ENCODE assay signal across 1 cellular context in genomic region chr6:108630050-108630714, GRCh38.
TF ChIP-seq lines count a peak whose summit lies in the region.

No MANE protein-coding gene starts in this region.

TF ChIP-seq in K562, 482 proteins besides CTCF, POLR2A, EP300 and RAD21 (continued from another document and continues in another):
- TF ChIP-seq AFF1 (IDR thresholded peaks at IDR 0.05; ENCODE audit: low read depth in 1 of 2, partially characterized antibody in 2 of 2) (peak; percentile 70 to 77), CTCFL (IDR thresholded peaks at IDR 0.05; ENCODE audit: borderline replicate concordance, insufficient read depth, low read depth, low read length, poor library complexity, severe bottlenecking) (no peak), RBM14 (IDR thresholded peaks at IDR 0.05; ENCODE audit: borderline replicate concordance, insufficient read depth, low read depth, low read length) (no peak), RBBP5 (IDR thresholded peaks at IDR 0.05; ENCODE audit: borderline replicate concordance, insufficient read depth, low read length, poor library complexity, severe bottlenecking) (peak; percentile 51), RNF2 (IDR thresholded peaks at IDR 0.05) (no peak), TGIF2 (CRISPR knock-in tag; IDR thresholded peaks at IDR 0.05) (no peak), VEZF1 (CRISPR knock-in tag; IDR thresholded peaks at IDR 0.05) (no peak), ZNF584 (CRISPR knock-in tag; IDR thresholded peaks at IDR 0.05; ENCODE audit: low read depth) (no peak), ASH1L (IDR thresholded peaks at IDR 0.05; ENCODE audit: borderline replicate concordance, low read depth, partially characterized antibody) (no peak), ZNF253 (CRISPR knock-in tag; conservative IDR thresholded peaks at IDR 0.05) (no peak), GTF3C2 (IDR thresholded peaks at IDR 0.05; ENCODE audit: borderline replicate concordance, extremely low read depth, insufficient read length) (no peak), RHOXF2B (CRISPR knock-in tag; conservative IDR thresholded peaks at IDR 0.05) (no peak), ZNF140 (CRISPR knock-in tag; IDR thresholded peaks at IDR 0.05) (no peak), ZNF408 (CRISPR knock-in tag; IDR thresholded peaks at IDR 0.05; ENCODE audit: low read depth) (no peak), NBN (IDR thresholded peaks at IDR 0.05; ENCODE audit: low read depth) (peak; percentile 68; the same call in 1 of the 2 replicates), IRF9 (tag; IDR thresholded peaks at IDR 0.05) (no peak), RFX7 (CRISPR knock-in tag; IDR thresholded peaks at IDR 0.05) (no peak), SMAD4 (CRISPR knock-in tag; conservative IDR thresholded peaks at IDR 0.05) (peak; percentile 72), PHF8 (IDR thresholded peaks at IDR 0.05; ENCODE audit: borderline replicate concordance, low read length) (no peak), ILK (tag; IDR thresholded peaks at IDR 0.05; ENCODE audit: borderline replicate concordance, low read depth) (no peak), ZNF212 (CRISPR knock-in tag; IDR thresholded peaks at IDR 0.05) (no peak), SPI1 (IDR thresholded peaks at IDR 0.05; ENCODE audit: borderline replicate concordance, low read depth, low read length) (0 out of 2 replicates have a peak, but pooled peaks have one; percentile 22), RBM22 (IDR thresholded peaks at IDR 0.05; ENCODE audit: low read depth, low read length, poor library complexity, severe bottlenecking) (no peak), GATAD2A (IDR thresholded peaks at IDR 0.05) (0 out of 2 replicates have a peak, but pooled peaks have one; percentile 70), ZSCAN32 (CRISPR knock-in tag; IDR thresholded peaks at IDR 0.05) (no peak), ELK1 (CRISPR knock-in tag; IDR thresholded peaks at IDR 0.05) (no peak), SMAD1 (IDR thresholded peaks at IDR 0.05; ENCODE audit: low read depth, low read length, partially characterized antibody) (no peak), ZFPM2 (CRISPR knock-in tag; IDR thresholded peaks at IDR 0.05) (no peak), POLR2AphosphoS5 (IDR thresholded peaks at IDR 0.05; ENCODE audit: control insufficient read depth, insufficient read depth, low read depth, low read length) (no peak), CEBPZ (IDR thresholded peaks at IDR 0.05; ENCODE audit: borderline replicate concordance, low read depth, low read length) (no peak), TEAD2 (tag; IDR thresholded peaks at IDR 0.05) (0 out of 2 replicates have a peak, but pooled peaks have one; percentile 22), SIN3B (IDR thresholded peaks at IDR 0.05; ENCODE audit: low read depth) (no peak), HLTF (IDR thresholded peaks at IDR 0.05) (peak; percentile 85), SMARCA5 (IDR thresholded peaks at IDR 0.05) (peak; percentile 78; the same call in 1 of the 2 replicates), PREB (CRISPR knock-in tag; IDR thresholded peaks at IDR 0.05) (no peak)
- TF ChIP-seq, protein P1, sequence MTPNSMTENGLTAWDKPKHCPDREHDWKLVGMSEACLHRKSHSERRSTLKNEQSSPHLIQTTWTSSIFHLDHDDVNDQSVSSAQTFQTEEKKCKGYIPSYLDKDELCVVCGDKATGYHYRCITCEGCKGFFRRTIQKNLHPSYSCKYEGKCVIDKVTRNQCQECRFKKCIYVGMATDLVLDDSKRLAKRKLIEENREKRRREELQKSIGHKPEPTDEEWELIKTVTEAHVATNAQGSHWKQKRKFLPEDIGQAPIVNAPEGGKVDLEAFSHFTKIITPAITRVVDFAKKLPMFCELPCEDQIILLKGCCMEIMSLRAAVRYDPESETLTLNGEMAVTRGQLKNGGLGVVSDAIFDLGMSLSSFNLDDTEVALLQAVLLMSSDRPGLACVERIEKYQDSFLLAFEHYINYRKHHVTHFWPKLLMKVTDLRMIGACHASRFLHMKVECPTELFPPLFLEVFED (CRISPR knock-in tag; conservative IDR thresholded peaks at IDR 0.05) = peak; percentile 72; the same call in 1 of the 2 replicates
- TF ChIP-seq, protein P2, sequence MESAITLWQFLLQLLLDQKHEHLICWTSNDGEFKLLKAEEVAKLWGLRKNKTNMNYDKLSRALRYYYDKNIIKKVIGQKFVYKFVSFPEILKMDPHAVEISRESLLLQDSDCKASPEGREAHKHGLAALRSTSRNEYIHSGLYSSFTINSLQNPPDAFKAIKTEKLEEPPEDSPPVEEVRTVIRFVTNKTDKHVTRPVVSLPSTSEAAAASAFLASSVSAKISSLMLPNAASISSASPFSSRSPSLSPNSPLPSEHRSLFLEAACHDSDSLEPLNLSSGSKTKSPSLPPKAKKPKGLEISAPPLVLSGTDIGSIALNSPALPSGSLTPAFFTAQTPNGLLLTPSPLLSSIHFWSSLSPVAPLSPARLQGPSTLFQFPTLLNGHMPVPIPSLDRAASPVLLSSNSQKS (CRISPR knock-in tag; IDR thresholded peaks at IDR 0.05) = no peak
- TF ChIP-seq, protein P3, sequence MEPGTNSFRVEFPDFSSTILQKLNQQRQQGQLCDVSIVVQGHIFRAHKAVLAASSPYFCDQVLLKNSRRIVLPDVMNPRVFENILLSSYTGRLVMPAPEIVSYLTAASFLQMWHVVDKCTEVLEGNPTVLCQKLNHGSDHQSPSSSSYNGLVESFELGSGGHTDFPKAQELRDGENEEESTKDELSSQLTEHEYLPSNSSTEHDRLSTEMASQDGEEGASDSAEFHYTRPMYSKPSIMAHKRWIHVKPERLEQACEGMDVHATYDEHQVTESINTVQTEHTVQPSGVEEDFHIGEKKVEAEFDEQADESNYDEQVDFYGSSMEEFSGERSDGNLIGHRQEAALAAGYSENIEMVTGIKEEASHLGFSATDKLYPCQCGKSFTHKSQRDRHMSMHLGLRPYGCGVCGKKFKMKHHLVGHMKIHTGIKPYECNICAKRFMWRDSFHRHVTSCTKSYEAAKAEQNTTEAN (CRISPR knock-in tag; IDR thresholded peaks at IDR 0.05) = no peak
